Comparison of ENCODE assay signal across 23 cellular contexts in the genomic region with DNA sequence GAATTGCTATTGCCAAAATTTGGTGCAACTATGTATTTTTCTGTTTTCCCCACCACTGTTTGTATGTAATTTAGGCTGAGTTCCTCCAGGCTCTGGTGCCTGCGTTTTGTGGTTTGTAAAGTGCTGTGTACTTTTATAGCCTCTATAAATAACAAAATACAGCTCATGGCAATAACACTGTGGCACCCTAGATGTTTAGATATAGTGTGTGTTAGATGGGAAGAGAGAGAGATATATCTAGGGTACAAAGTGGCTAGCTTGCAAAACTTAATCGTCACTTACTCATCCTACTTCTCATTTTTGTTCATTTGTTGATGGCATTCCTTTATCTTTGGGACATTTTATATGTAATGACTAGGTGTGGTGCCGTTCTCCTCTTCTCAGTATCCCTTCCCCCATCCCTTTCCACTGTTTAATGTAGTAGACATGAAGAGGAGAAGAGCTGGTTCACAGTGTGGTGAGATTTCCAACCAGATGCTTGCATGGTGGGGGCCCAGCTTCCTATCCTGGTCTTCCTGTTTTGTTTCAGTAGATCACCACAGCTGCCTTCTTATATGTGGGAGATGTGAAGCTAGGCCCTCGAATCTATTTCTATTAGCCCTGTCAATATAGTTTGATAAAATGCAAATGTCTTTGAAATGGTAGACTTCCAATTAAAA.
DNase-seq lines count a peak whose midpoint lies in the region; ATAC-seq, FAIRE-seq and TF ChIP-seq lines count a peak whose summit lies in the region.
"Had no signal": no experiment of that assay in that cellular context is flagged by ENCODE, and none has a peak within 500 bp of the region (broad histone marks: within the 10 kb centered on the region; RNA-seq: fewer than 3 reads in every experiment).

No MANE protein-coding gene starts in this region.

- peak overlapping the region in 1 of 11 experiments; percentile 12; a peak in 1 of 22 replicates for H3K27ac ChIP-seq in BLaER1 treated with 17β-estradiol and CSF1 and Interleukin-3, amounts not matched to agents 10 nM and 100 nM
- H3K27ac ChIP-seq in HepG2 (ENCODE audit: extremely low read length, insufficient read depth, low read length): no peak overlapping the region
- H3K27ac ChIP-seq: prostate gland, uterus had no signal

- peak overlapping the region; percentile 42 to 76 (median 60) for H3K4me2 ChIP-seq in BLaER1 treated with 17β-estradiol and CSF1 and Interleukin-3, amounts not matched to agents 10 nM and 100 nM
- H3K4me2 ChIP-seq in HepG2 (ENCODE audit: low read depth, low read length): no peak overlapping the region

- intact Hi-C loops in HepG2 (cut with micrococcal nuclease; ENCODE audit: unreplicated experiment): no loop called here

- peaks cover 51% of the 10 kb centered on the region for H3K79me2 ChIP-seq in HepG2 (ENCODE audit: insufficient read depth, low read length)

- TF ChIP-seq RAD21 in HepG2 (CRISPR knock-in tag; IDR thresholded peaks at IDR 0.05): no peak

- no peak for TF ChIP-seq POLR2A in GM12891 (IDR thresholded peaks at IDR 0.05; ENCODE audit: low read depth, low read length)
- TF ChIP-seq POLR2A in HepG2 (IDR thresholded peaks at IDR 0.05; ENCODE audit: insufficient read depth in 1 of 2, low read depth in 2 of 2, low read length in 2 of 2): no peak

- H3K4me3 ChIP-seq in BLaER1 treated with 17β-estradiol and CSF1 and Interleukin-3, amounts not matched to agents 10 nM and 100 nM: no peak overlapping the region
- no peak overlapping the region for H3K4me3 ChIP-seq in fibroblast of villous mesenchyme (ENCODE audit: low read depth, low read length)
- H3K4me3 ChIP-seq in HepG2 (replicated peaks in 1 of 3; ENCODE audit: insufficient read depth in 1 of 3, low read depth in 2 of 3, low read length in 3 of 3): no peak overlapping the region
- H3K4me3 ChIP-seq: prostate gland, uterus had no signal

- H3K9me3 ChIP-seq in BLaER1 treated with 17β-estradiol and CSF1 and Interleukin-3, amounts not matched to agents 10 nM and 100 nM (replicated peaks in 1 of 11): peaks cover 0 to 19% (median 12%) of the 10 kb centered on the region in 11 experiments; a peak in 16 of 22 replicates
- no peaks in the 10 kb centered on the region for H3K9me3 ChIP-seq in HepG2 (ENCODE audit: low read length)
- H3K9me3 ChIP-seq: prostate gland, uterus had no signal

- TF ChIP-seq CTCF in fibroblast of villous mesenchyme (IDR thresholded peaks at IDR 0.05; ENCODE audit: insufficient read depth, low read depth, low read length) (no peak), HepG2 (CRISPR knock-in tag; IDR thresholded peaks at IDR 0.05) (no peak)

- H4K20me1 ChIP-seq in BLaER1 treated with 17β-estradiol and CSF1 and Interleukin-3, amounts not matched to agents 10 nM and 100 nM: peaks cover 0 to 88% (median 42%) of the 10 kb centered on the region in 11 experiments; a peak in 13 of 22 replicates
- peaks cover 13% of the 10 kb centered on the region for H4K20me1 ChIP-seq in HepG2 (ENCODE audit: insufficient read depth, low read length)

- no peak for ATAC-seq in HepG2
- ATAC-seq: left ventricle myocardium superior, PC-3 had no signal

- H3K27me3 ChIP-seq in BLaER1 treated with 17β-estradiol and CSF1 and Interleukin-3, amounts not matched to agents 10 nM and 100 nM: no peaks in the 10 kb centered on the region
- H3K27me3 ChIP-seq in HepG2 (ENCODE audit: control insufficient read depth in 1 of 2, insufficient read depth in 2 of 2, low read length in 2 of 2): no peaks in the 10 kb centered on the region
- H3K27me3 ChIP-seq: uterus had no signal

- H3K36me3 ChIP-seq in BLaER1 treated with 17β-estradiol and CSF1 and Interleukin-3, amounts not matched to agents 10 nM and 100 nM: peaks cover 14 to 71% (median 47%) of the 10 kb centered on the region in 11 experiments; a peak in 19 of 22 replicates
- H3K36me3 ChIP-seq in HepG2 (replicated peaks in 1 of 2; ENCODE audit: control insufficient read depth in 1 of 2, insufficient read depth in 2 of 2, low read length in 2 of 2): peaks cover 3 to 7% of the 10 kb centered on the region in 2 experiments; a peak in 3 of 5 replicates
- H3K36me3 ChIP-seq: prostate gland, uterus had no signal

- DNase-seq in GM12891 (ENCODE audit: insufficient read length, low spot score) (no peak), UCSD-AML1 (lab: John Stamatoyannopoulos, UW; ENCODE audit: unreplicated experiment) (peak; percentile 13), fibroblast of villous mesenchyme (ENCODE audit: low read depth) (peak; percentile 56), EL (no peak), HepG2 (ENCODE audit: low spot score) (no peak), SKM-1 (lab: John Stamatoyannopoulos, UW; ENCODE audit: unreplicated experiment) (no peak)
- DNase-seq in stimulated activated CD4-positive, alpha-beta T cell treated with anti-CD3 and anti-CD28 coated beads, Interleukin-1b, Interleukin-23, amount 100 ng/mL, for 48 hours: no peak
- DNase-seq: activated CD8-positive, alpha-beta memory T cell treated with anti-CD3 and anti-CD28 coated beads, Interleukin-2, amount 50 U/mL, for 48 hours; activated gamma-delta T cell treated with Interleukin-2 at 50 U/mL for 16 hours; amygdala; DMS153; KG1; left ventricle myocardium superior; NCI-H1105 treated with DMSO at 0.1 percent for 48 hours; NCI-H2081; NCI-H446; PC-3; SHP77 treated with DMSO at 0.1 percent for 48 hours; uterus had no signal

- FAIRE-seq in GM12891 (lab: Jason Lieb, UNC): peak; percentile 33
- no peak for FAIRE-seq in HepG2 (lab: Jason Lieb, UNC)
- FAIRE-seq: bronchial epithelial cell, GM19239 had no signal

- CTCF ChIA-PET in HepG2 (lab: Yijun Ruan, JAX; ENCODE audit: low intra/inter-chr PET ratio, low total read pairs): no interaction called here

- no peak overlapping the region for H3K9ac ChIP-seq in BLaER1 treated with 17β-estradiol and CSF1 and Interleukin-3, amounts not matched to agents 10 nM and 100 nM
- H3K9ac ChIP-seq in HepG2 (ENCODE audit: insufficient read depth, low read depth, low read length): no peak overlapping the region

- in situ Hi-C loops in HepG2 (cut with HindIII; ENCODE audit: extremely low pct_ligation_motif_present, low pct_unique_long_range_greater_than_20kb): no loop called here

- no peak overlapping the region for H2AFZ ChIP-seq in HepG2 (ENCODE audit: low read length)

- no TSS peak for BruUV-seq in HepG2 (replicated peaks; lab: Mats Ljungman, UMichigan)

- WGBS in HepG2 (ENCODE audit: low lambda C conversion rate): 87% methylated on average over 4 of the region's 4 CpGs

- H3K4me1 ChIP-seq in BLaER1 treated with 17β-estradiol and CSF1 and Interleukin-3, amounts not matched to agents 10 nM and 100 nM: peaks cover 13 to 24% (median 19%) of the 10 kb centered on the region in 10 experiments
- H3K4me1 ChIP-seq in HepG2 (ENCODE audit: insufficient read depth, low read length): 0 out of 2 replicates have a peak, but pooled peaks cover 7% of the 10 kb centered on the region
- H3K4me1 ChIP-seq: prostate gland had no signal

- TF ChIP-seq EP300 in HepG2 (IDR thresholded peaks at IDR 0.05; ENCODE audit: low read depth in 2 of 2, low read length in 2 of 2) (no peak), HepG2 (CRISPR knock-in tag; IDR thresholded peaks at IDR 0.05; ENCODE audit: borderline replicate concordance) (no peak)

- POLR2A ChIA-PET in HepG2 (lab: Yijun Ruan, JAX): no interaction called here

TF ChIP-seq in GM12891, 5 proteins besides CTCF, POLR2A, EP300 and RAD21:
- TF ChIP-seq POU2F2 (IDR thresholded peaks at IDR 0.05; ENCODE audit: low read depth, low read length): no peak
- TF ChIP-seq TAF1 (IDR thresholded peaks at IDR 0.05; ENCODE audit: low read depth, low read length): no peak
- TF ChIP-seq POLR2AphosphoS5 (IDR thresholded peaks at IDR 0.05; ENCODE audit: low read depth, low read length): no peak
- TF ChIP-seq PAX5 (IDR thresholded peaks at IDR 0.05; ENCODE audit: insufficient read depth, low read length, severe bottlenecking): no peak
- TF ChIP-seq SPI1 (IDR thresholded peaks at IDR 0.05; ENCODE audit: low read depth, low read length): no peak

TF ChIP-seq in HepG2, 621 proteins besides CTCF, POLR2A, EP300 and RAD21 (continues in another document):
- TF ChIP-seq SATB2 (CRISPR knock-in tag; IDR thresholded peaks at IDR 0.05): no peak
- TF ChIP-seq ZBTB7A (CRISPR knock-in tag; IDR thresholded peaks at IDR 0.05): no peak
- no peak for TF ChIP-seq CAMTA2 (CRISPR knock-in tag; IDR thresholded peaks at IDR 0.05; ENCODE audit: borderline replicate concordance)
- TF ChIP-seq ZNF644 (CRISPR knock-in tag; IDR thresholded peaks at IDR 0.05; ENCODE audit: low read depth): no peak
- no peak for TF ChIP-seq ZNF879 (CRISPR knock-in tag; IDR thresholded peaks at IDR 0.05)
- TF ChIP-seq, protein P1, sequence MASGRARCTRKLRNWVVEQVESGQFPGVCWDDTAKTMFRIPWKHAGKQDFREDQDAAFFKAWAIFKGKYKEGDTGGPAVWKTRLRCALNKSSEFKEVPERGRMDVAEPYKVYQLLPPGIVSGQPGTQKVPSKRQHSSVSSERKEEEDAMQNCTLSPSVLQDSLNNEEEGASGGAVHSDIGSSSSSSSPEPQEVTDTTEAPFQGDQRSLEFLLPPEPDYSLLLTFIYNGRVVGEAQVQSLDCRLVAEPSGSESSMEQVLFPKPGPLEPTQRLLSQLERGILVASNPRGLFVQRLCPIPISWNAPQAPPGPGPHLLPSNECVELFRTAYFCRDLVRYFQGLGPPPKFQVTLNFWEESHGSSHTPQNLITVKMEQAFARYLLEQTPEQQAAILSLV (CRISPR knock-in tag; IDR thresholded peaks at IDR 0.05; ENCODE audit: borderline replicate concordance): no peak
- TF ChIP-seq, protein P2, sequence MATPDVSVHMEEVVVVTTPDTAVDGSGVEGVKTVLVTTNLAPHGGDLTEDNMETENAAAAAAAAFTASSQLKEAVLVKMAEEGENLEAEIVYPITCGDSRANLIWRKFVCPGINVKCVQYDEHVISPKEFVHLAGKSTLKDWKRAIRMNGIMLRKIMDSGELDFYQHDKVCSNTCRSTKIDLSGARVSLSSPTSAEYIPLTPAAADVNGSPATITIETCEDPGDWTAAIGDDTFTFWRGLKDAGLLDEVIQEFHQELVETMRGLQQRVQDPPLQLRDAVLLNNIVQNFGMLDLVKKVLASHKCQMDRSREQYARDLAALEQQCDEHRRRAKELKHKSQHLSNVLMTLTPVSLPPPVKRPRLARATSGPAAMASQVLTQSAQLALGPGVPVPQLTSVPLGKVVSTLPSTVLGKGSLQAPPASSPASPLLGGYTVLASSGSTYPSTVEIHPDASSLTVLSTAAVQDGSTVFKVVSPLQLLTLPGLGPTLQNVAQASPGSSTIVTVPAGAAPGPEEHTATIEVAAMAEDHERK (CRISPR knock-in tag; IDR thresholded peaks at IDR 0.05; ENCODE audit: low read depth): no peak
- no peak for TF ChIP-seq MLLT10 (CRISPR knock-in tag; IDR thresholded peaks at IDR 0.05)

Comparison
In these comparisons a context has a peak if more than half of its experiments do, and no peak if none do; other contexts are left out.
1. DNase-seq: peak in UCSD-AML1 (single experiment) and fibroblast of villous mesenchyme (single experiment); none in GM12891 (single experiment), EL (single experiment), HepG2 (single experiment), stimulated activated CD4-positive, alpha-beta T cell treated with anti-CD3 and anti-CD28 coated beads, Interleukin-1b, Interleukin-23, amount 100 ng/mL, for 48 hours (single experiment) and SKM-1 (single experiment).